ENCODE assay signal across 28 cellular contexts in the genomic region with DNA sequence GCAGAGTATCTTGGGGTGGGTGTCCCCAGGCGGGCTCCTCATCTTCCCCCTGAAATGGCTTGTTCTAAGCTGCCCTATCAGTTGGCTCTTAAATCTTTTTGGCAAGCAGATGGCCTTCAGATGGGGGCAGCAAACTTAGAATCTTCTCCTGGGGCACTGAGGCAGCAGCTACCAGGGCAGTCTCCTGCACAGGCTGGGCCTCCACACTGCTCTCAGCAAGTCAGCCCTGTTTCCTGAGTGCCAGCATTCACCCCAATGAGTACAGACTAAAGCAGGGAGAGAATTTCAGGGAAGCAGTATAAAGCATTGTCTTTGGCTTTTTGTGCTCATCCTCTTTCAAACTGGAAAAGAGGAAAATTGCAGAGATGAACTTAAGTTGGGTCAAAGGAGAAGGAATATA. TPM values are rescaled to one million over a fixed set of nuclear protein-coding genes. Genes with fewer than 3 reads are reported as not detected.
DNase-seq lines count a peak whose midpoint lies in the region; ATAC-seq and TF ChIP-seq lines count a peak whose summit lies in the region.
"Had no signal": no experiment of that assay in that cellular context is flagged by ENCODE, and none has a peak within 500 bp of the region (broad histone marks: within the 10 kb centered on the region; RNA-seq: fewer than 3 reads in every experiment).

No MANE protein-coding gene starts in this region.

- H3K27me3 ChIP-seq in osteoblast (ENCODE audit: insufficient read depth, low read length): peaks cover 27% of the 10 kb centered on the region
- H3K27me3 ChIP-seq: BE2C; BLaER1; BLaER1 treated with 17β-estradiol and CSF1 and Interleukin-3, amounts not matched to agents 10 nM and 100 nM had no signal

- peaks cover 5% of the 10 kb centered on the region for H3K4me1 ChIP-seq in osteoblast (ENCODE audit: insufficient read depth, low read length)
- H3K4me1 ChIP-seq: A549, BE2C, BLaER1, Caco-2 had no signal

- H3K36me3 ChIP-seq in osteoblast (ENCODE audit: insufficient read depth, low read length): no peaks in the 10 kb centered on the region
- H3K36me3 ChIP-seq: BLaER1; BLaER1 treated with 17β-estradiol and CSF1 and Interleukin-3, amounts not matched to agents 10 nM and 100 nM had no signal

- H4K20me1 ChIP-seq in osteoblast (ENCODE audit: insufficient read depth, low read length): no peaks in the 10 kb centered on the region
- H4K20me1 ChIP-seq: BLaER1; BLaER1 treated with 17β-estradiol and CSF1 and Interleukin-3, amounts not matched to agents 10 nM and 100 nM had no signal

- no peak overlapping the region for H2AFZ ChIP-seq in osteoblast (ENCODE audit: low read length)

- H3K4me3 ChIP-seq in osteoblast (ENCODE audit: insufficient read depth, low read length): no peak overlapping the region
- H3K4me3 ChIP-seq: A549; BLaER1; BLaER1 treated with 17β-estradiol and CSF1 and Interleukin-3, amounts not matched to agents 10 nM and 100 nM had no signal

- DNase-seq in cardiac septum (ENCODE audit: low spot score): peak; percentile 64
- DNase-seq in Right ventricle myocardium superior: no peak
- DNase-seq in osteoblast (ENCODE audit: insufficient read length, low spot score, missing footprints): peak; percentile 35
- DNase-seq: 8988T; ACHN; AML-193; BE2C; C1 segment of cervical spinal cord; Caco-2; Calu3; CD4-positive, alpha-beta memory T cell; CD4-positive, alpha-beta T cell; CD4-positive, CD25-positive, alpha-beta regulatory T cell; CD8-positive, alpha-beta T cell; COR-L47; DMS 273 treated with DMSO at 0.1 percent for 48 hours; DMS153; DMS53; DMS79; DMS79 treated with DMSO at 0.1 percent for 48 hours; DND-41; EL had no signal

- H3K79me2 ChIP-seq in osteoblast (ENCODE audit: insufficient read depth, low read length): no peaks in the 10 kb centered on the region

- H3K27ac ChIP-seq in osteoblast (ENCODE audit: low read depth, low read length): no peak overlapping the region
- H3K27ac ChIP-seq: 22Rv1; A549; BLaER1; BLaER1 treated with 17β-estradiol and CSF1 and Interleukin-3, amounts not matched to agents 10 nM and 100 nM; C4-2B had no signal

- H3K4me2 ChIP-seq in osteoblast (ENCODE audit: insufficient read depth, low read length): no peak overlapping the region
- H3K4me2 ChIP-seq: A549; BLaER1; BLaER1 treated with 17β-estradiol and CSF1 and Interleukin-3, amounts not matched to agents 10 nM and 100 nM had no signal

- ATAC-seq in Right ventricle myocardium superior (ENCODE audit: poor library complexity) (no peak), GM19397 (IDR thresholded peaks at IDR 0.05; ENCODE audit: unreplicated experiment) (no peak)
- ATAC-seq: A549; CD8-positive, alpha-beta T cell had no signal

- no peak for TF ChIP-seq CTCF in osteoblast (IDR thresholded peaks at IDR 0.05; ENCODE audit: extremely low read depth, low read depth, low read length)

- intact Hi-C loops in cardiac septum (cut with DNase I): no loop called here
- intact Hi-C loops in Right ventricle myocardium superior (cut with DNase I): no loop called here

- no peaks in the 10 kb centered on the region for H3K9me3 ChIP-seq in osteoblast (ENCODE audit: low read depth, low read length)
- H3K9me3 ChIP-seq: A549; BE2C; BLaER1; BLaER1 treated with 17β-estradiol and CSF1 and Interleukin-3, amounts not matched to agents 10 nM and 100 nM; Caco-2 had no signal

RNA-seq across cellular contexts. Expression of a gene that starts 51.1 kb away (rescaled TPM):
- total RNA-seq in cardiac septum (81.4 TPM), Right ventricle myocardium superior (103 TPM), osteoblast (98.8 and 101 TPM in 2 replicates)
